Comparison of ENCODE assay signal across 39 cellular contexts in genomic region chr6:4113623-4114022, GRCh38. TPM values are rescaled to one million over a fixed set of nuclear protein-coding genes. Genes with fewer than 3 reads are reported as not detected.
"Had no signal": no experiment of that assay in that cellular context is flagged by ENCODE, and none has a peak within 500 bp of the region (broad histone marks: within the 10 kb centered on the region; RNA-seq: fewer than 3 reads in every experiment).

No MANE protein-coding gene starts in this region.

- H3K27ac ChIP-seq: body of pancreas, cardiac muscle cell, coronary artery, dorsolateral prefrontal cortex, hepatocyte, right lobe of liver, uterus had no signal

- H3K27me3 ChIP-seq: body of pancreas, cardiac muscle cell, dorsolateral prefrontal cortex, hepatocyte, right lobe of liver, uterus had no signal

- H2AFZ ChIP-seq: hepatocyte had no signal

- H3K27ac Mint-ChIP-seq: activated CD4-positive, alpha-beta memory T cell treated with anti-CD3 and anti-CD28 coated beads, Interleukin-2, amount 10 ng/mL, durations not matched to agents 7 days and 5 days; activated CD4-positive, alpha-beta T cell treated with anti-CD3 and anti-CD28 coated beads, Interleukin-2, amount 10 ng/mL, durations not matched to agents 24 days and 14 days; activated naive CD4-positive, alpha-beta T cell treated with anti-CD3 and anti-CD28 coated beads, Interleukin-2, amount 50 U/mL, for 24 hours; activated naive CD8-positive, alpha-beta T cell treated with anti-CD3 and anti-CD28 coated beads, Interleukin-2, amount 50 U/mL, for 24 hours; activated T-helper 17 cell treated with anti-CD3 and anti-CD28 coated beads, Interleukin-2, amount 50 U/mL, for 72 hours; mesothelial cell of epicardium; stimulated activated memory B cell treated with anti-CD40 and anti-IgM and Interleukin-4, amounts not matched to agents 10 μg/mL and 1 μg/mL and 100 μg/mL, for 72 hours; stimulated activated naive CD8-positive, alpha-beta T cell treated with anti-CD3 and anti-CD28 coated beads, Interleukin-15, amount 100 ng/mL, for 72 hours; T-helper 1 cell treated with Interleukin-12 subunit alpha and Interleukin-12 subunit beta and Interleukin-4 antibody, amounts not matched to agents 30 μg/mL and 1 μg/mL, for 36 hours; type B pancreatic cell had no signal

- ATAC-seq: activated naive CD8-positive, alpha-beta T cell treated with anti-CD3 and anti-CD28 coated beads, Interleukin-2, amount 50 U/mL, for 24 hours; activated T-cell treated with anti-CD3 and anti-CD28 coated beads, Interleukin-2, amount 50 U/mL, for 4 hours; activated T-helper 17 cell treated with anti-CD3 and anti-CD28 coated beads, Interleukin-2, amount 50 U/mL, for 72 hours; body of pancreas; left cardiac atrium; stimulated activated memory B cell treated with anti-CD40 and anti-IgM and Interleukin-4, amounts not matched to agents 10 μg/mL and 1 μg/mL and 100 μg/mL, for 72 hours; stimulated activated naive CD8-positive, alpha-beta T cell treated with anti-CD3 and anti-CD28 coated beads, Interleukin-15, amount 100 ng/mL, for 72 hours had no signal

- DNase-seq: activated CD4-positive, alpha-beta memory T cell treated with anti-CD3 and anti-CD28 coated beads, Interleukin-2, amount 10 ng/mL, durations not matched to agents 7 days and 5 days; activated CD4-positive, alpha-beta T cell treated with anti-CD3 and anti-CD28 coated beads, Interleukin-2, amount 10 ng/mL, durations not matched to agents 24 days and 14 days; activated CD4-positive, CD25-positive, alpha-beta regulatory T cell treated with anti-CD3 and anti-CD28 coated beads, Interleukin-2, amount 50 U/mL, for 72 hours; activated naive CD8-positive, alpha-beta T cell treated with anti-CD3 and anti-CD28 coated beads, Interleukin-2, amount 50 U/mL, for 24 hours; activated T-cell treated with anti-CD3 and anti-CD28 coated beads, Interleukin-2, amount 50 U/mL, for 4 hours; aorta; body of pancreas; cerebellar nuclear complex; dorsolateral prefrontal cortex; effector memory CD4-positive, alpha-beta T cell; erythroblast; glutamatergic neuron; left cardiac atrium; mammary epithelial cell; naive B cell; occipital lobe; right lobe of liver; small intestine; stimulated activated CD4-positive, alpha-beta T cell treated with anti-CD3 and anti-CD28 coated beads, Interleukin-1b, Interleukin-23, amount 100 ng/mL, for 48 hours; stimulated activated CD4-positive, alpha-beta T cell treated with anti-CD3 and anti-CD28 coated beads, Interleukin-4, amount 100 ng/mL, for 4 hours; stimulated activated CD8-positive, alpha-beta memory T cell treated with anti-CD3 and anti-CD28 coated beads, Interleukin-4, amount 100 ng/mL, for 48 hours; stimulated activated naive CD8-positive, alpha-beta T cell treated with anti-CD3 and anti-CD28 coated beads, Interleukin-15, amount 100 ng/mL, for 72 hours; substantia nigra; SW 1271; T-helper 9 cell; uterus had no signal

- H3K79me2 ChIP-seq: hepatocyte had no signal

- H3K4me1 Mint-ChIP-seq: activated CD4-positive, alpha-beta memory T cell treated with anti-CD3 and anti-CD28 coated beads, Interleukin-2, amount 10 ng/mL, durations not matched to agents 7 days and 5 days; activated CD4-positive, alpha-beta T cell treated with anti-CD3 and anti-CD28 coated beads, Interleukin-2, amount 10 ng/mL, durations not matched to agents 24 days and 14 days; activated naive CD4-positive, alpha-beta T cell treated with anti-CD3 and anti-CD28 coated beads, Interleukin-2, amount 50 U/mL, for 24 hours; activated naive CD8-positive, alpha-beta T cell treated with anti-CD3 and anti-CD28 coated beads, Interleukin-2, amount 50 U/mL, for 24 hours; activated T-helper 17 cell treated with anti-CD3 and anti-CD28 coated beads, Interleukin-2, amount 50 U/mL, for 72 hours; mesothelial cell of epicardium; naive B cell; stimulated activated memory B cell treated with anti-CD40 and anti-IgM and Interleukin-4, amounts not matched to agents 10 μg/mL and 1 μg/mL and 100 μg/mL, for 72 hours; stimulated activated naive CD8-positive, alpha-beta T cell treated with anti-CD3 and anti-CD28 coated beads, Interleukin-15, amount 100 ng/mL, for 72 hours had no signal

- H3K4me1 ChIP-seq: right lobe of liver, uterus had no signal

- H3K4me3 ChIP-seq: body of pancreas, cardiac muscle cell, coronary artery, dorsolateral prefrontal cortex, hepatocyte, right lobe of liver, uterus had no signal

- H3K36me3 ChIP-seq: uterus had no signal

- H3K9me3 Mint-ChIP-seq: type B pancreatic cell had no signal

- H3K27me3 Mint-ChIP-seq: activated naive CD4-positive, alpha-beta T cell treated with anti-CD3 and anti-CD28 coated beads, Interleukin-2, amount 50 U/mL, for 24 hours; stimulated activated memory B cell treated with anti-CD40 and anti-IgM and Interleukin-4, amounts not matched to agents 10 μg/mL and 1 μg/mL and 100 μg/mL, for 72 hours; stimulated activated naive CD8-positive, alpha-beta T cell treated with anti-CD3 and anti-CD28 coated beads, Interleukin-15, amount 100 ng/mL, for 72 hours; type B pancreatic cell had no signal

- H3K4me2 ChIP-seq: hepatocyte had no signal

- H3K4me3 Mint-ChIP-seq: activated CD4-positive, alpha-beta memory T cell treated with anti-CD3 and anti-CD28 coated beads, Interleukin-2, amount 10 ng/mL, durations not matched to agents 7 days and 5 days; activated CD4-positive, alpha-beta T cell treated with anti-CD3 and anti-CD28 coated beads, Interleukin-2, amount 10 ng/mL, durations not matched to agents 24 days and 14 days; activated naive CD4-positive, alpha-beta T cell treated with anti-CD3 and anti-CD28 coated beads, Interleukin-2, amount 50 U/mL, for 24 hours; activated naive CD8-positive, alpha-beta T cell treated with anti-CD3 and anti-CD28 coated beads, Interleukin-2, amount 50 U/mL, for 24 hours; activated T-cell treated with anti-CD3 and anti-CD28 coated beads, Interleukin-2, amount 50 U/mL, for 4 hours; activated T-helper 17 cell treated with anti-CD3 and anti-CD28 coated beads, Interleukin-2, amount 50 U/mL, for 72 hours; mesothelial cell of epicardium; neural crest cell; stimulated activated memory B cell treated with anti-CD40 and anti-IgM and Interleukin-4, amounts not matched to agents 10 μg/mL and 1 μg/mL and 100 μg/mL, for 72 hours; stimulated activated naive CD8-positive, alpha-beta T cell treated with anti-CD3 and anti-CD28 coated beads, Interleukin-15, amount 100 ng/mL, for 72 hours; T-helper 1 cell treated with Interleukin-12 subunit alpha and Interleukin-12 subunit beta and Interleukin-4 antibody, amounts not matched to agents 30 μg/mL and 1 μg/mL, for 36 hours; type B pancreatic cell had no signal

- H3K9me3 ChIP-seq: body of pancreas, uterus had no signal

RNA-seq across cellular contexts. Expression of gene FAM217A, which starts 34.7 kb away (rescaled TPM):
- total RNA-seq: activated CD4-positive, alpha-beta memory T cell treated with anti-CD3 and anti-CD28 coated beads, Interleukin-2, amount 10 ng/mL, durations not matched to agents 7 days and 5 days; activated CD4-positive, alpha-beta T cell treated with anti-CD3 and anti-CD28 coated beads, Interleukin-2, amount 10 ng/mL, durations not matched to agents 24 days and 14 days; activated T-cell treated with anti-CD3 and anti-CD28 coated beads, Interleukin-2, amount 50 U/mL, for 4 hours; activated T-helper 17 cell treated with anti-CD3 and anti-CD28 coated beads, Interleukin-2, amount 50 U/mL, for 72 hours; aorta; body of pancreas; cardiac muscle cell; frontal cortex; hepatocyte; left cardiac atrium; liver; mammary epithelial cell; mesothelial cell of epicardium; neural crest cell; occipital lobe; renal cortical epithelial cell; right lobe of liver; uterus had no signal
